In genomic region chr13:108269601-108270328, GRCh38 we compare ENCODE assay signal across 8 cellular contexts. TPM values are rescaled to one million over a fixed set of nuclear protein-coding genes. Genes with fewer than 3 reads are reported as not detected.
DNase-seq lines count a peak whose midpoint lies in the region; ATAC-seq and TF ChIP-seq lines count a peak whose summit lies in the region.

TNFSF13B (plus strand) TSS chr13:108269718; CDS start chr13:108269896, 178 bp downstream.

- no peaks in the 10 kb centered on the region for H3K36me3 Mint-ChIP-seq in activated naive CD8-positive, alpha-beta T cell treated with anti-CD3 and anti-CD28 coated beads, Interleukin-2, amount 50 U/mL, for 24 hours (ENCODE audit: low read depth)

- no peaks in the 10 kb centered on the region for H3K9me3 Mint-ChIP-seq in activated naive CD8-positive, alpha-beta T cell treated with anti-CD3 and anti-CD28 coated beads, Interleukin-2, amount 50 U/mL, for 24 hours

- no peaks in the 10 kb centered on the region for H3K27me3 Mint-ChIP-seq in activated naive CD8-positive, alpha-beta T cell treated with anti-CD3 and anti-CD28 coated beads, Interleukin-2, amount 50 U/mL, for 24 hours

- peak; percentile 77 for ATAC-seq in HG03135 (IDR thresholded peaks at IDR 0.05; ENCODE audit: unreplicated experiment)
- ATAC-seq in activated naive CD8-positive, alpha-beta T cell treated with anti-CD3 and anti-CD28 coated beads, Interleukin-2, amount 50 U/mL, for 24 hours: peak; percentile 81

- H3K4me1 ChIP-seq in skeletal muscle tissue (ENCODE audit: control insufficient read depth in 3 of 3, insufficient read depth in 3 of 3, low read length in 3 of 3): peaks cover 0 to 16% (median 14%) of the 10 kb centered on the region in 3 donors

- in situ Hi-C loops in GM18951 (cut with MboI; ENCODE audit: low sequenced_read_pairs, unreplicated experiment): no loop called here

- H3K9ac ChIP-seq in SK-N-MC (ENCODE audit: insufficient read length) (peak within 1 kb of the TSS; percentile 56), skeletal muscle tissue (ENCODE audit: low read depth in 1 of 3, low read length in 3 of 3) (peak within 1 kb of the TSS; percentile 58 to 70 (median 66))

- peak within 1 kb of the TSS; percentile 78 for H3K4me3 Mint-ChIP-seq in activated naive CD8-positive, alpha-beta T cell treated with anti-CD3 and anti-CD28 coated beads, Interleukin-2, amount 50 U/mL, for 24 hours

- H3K9me3 ChIP-seq in SK-N-MC (ENCODE audit: low read depth, low read length) (no peaks in the 10 kb centered on the region), skeletal muscle tissue (ENCODE audit: control insufficient read depth in 3 of 3, low read length in 3 of 3) (no peaks in the 10 kb centered on the region)

- peak within 1 kb of the TSS; percentile 39 for H3K4me3 ChIP-seq in AG09309 (ENCODE audit: control insufficient read depth, low read depth, low read length)
- H3K4me3 ChIP-seq in SK-N-MC: peak within 1 kb of the TSS; percentile 58
- H3K4me3 ChIP-seq in skeletal muscle tissue (ENCODE audit: low read length in 3 of 3): peak within 1 kb of the TSS; percentile 54 to 72 (median 67)

- H3K27me3 ChIP-seq in skeletal muscle tissue (ENCODE audit: control insufficient read depth in 3 of 3, insufficient read depth in 3 of 3, low read length in 3 of 3): no peaks in the 10 kb centered on the region

- TF ChIP-seq POLR2A in GM18951 (IDR thresholded peaks at IDR 0.05; ENCODE audit: extremely low read depth, insufficient read depth, insufficient read length): peak; percentile 63

- DNase-seq in AG09309 (ENCODE audit: low read depth) (no peak), SK-N-MC (ENCODE audit: low read depth, low spot score) (no peak), hepatic stellate cell (ENCODE audit: low spot score) (peak; percentile 16), DMS153 treated with DMSO at 0.1 percent for 48 hours (lab: John Stamatoyannopoulos, UW; ENCODE audit: unreplicated experiment) (no peak)
- DNase-seq in activated naive CD8-positive, alpha-beta T cell treated with anti-CD3 and anti-CD28 coated beads, Interleukin-2, amount 50 U/mL, for 24 hours: peak; percentile 56

- peaks cover 41% of the 10 kb centered on the region for H3K4me1 Mint-ChIP-seq in activated naive CD8-positive, alpha-beta T cell treated with anti-CD3 and anti-CD28 coated beads, Interleukin-2, amount 50 U/mL, for 24 hours

- H3K27ac ChIP-seq in SK-N-MC (peak within 1 kb of the TSS; percentile 83), skeletal muscle tissue (ENCODE audit: low read depth, low read length) (peak within 1 kb of the TSS; percentile 62)

- no peak for TF ChIP-seq CTCF in AG09309 (IDR thresholded peaks at IDR 0.05; ENCODE audit: control insufficient read depth, insufficient read depth, low read depth, low read length, missing control alignments)

- H3K36me3 ChIP-seq in SK-N-MC (ENCODE audit: insufficient read depth, low read length): no peaks in the 10 kb centered on the region
- no peaks in the 10 kb centered on the region for H3K36me3 ChIP-seq in skeletal muscle tissue (ENCODE audit: control insufficient read depth in 3 of 3, insufficient read depth in 3 of 3, low read length in 3 of 3)

- H3K27ac Mint-ChIP-seq in activated naive CD8-positive, alpha-beta T cell treated with anti-CD3 and anti-CD28 coated beads, Interleukin-2, amount 50 U/mL, for 24 hours: peak within 1 kb of the TSS; percentile 93

RNA-seq across cellular contexts. Expression of gene TNFSF13B, which starts in this region (rescaled TPM):
- total RNA-seq in skeletal muscle tissue: 1.6 TPM

Comparison
In these comparisons a context has a peak if more than half of its experiments do, and no peak if none do; other contexts are left out.
1. DNase-seq: peak in activated naive CD8-positive, alpha-beta T cell treated with anti-CD3 and anti-CD28 coated beads, Interleukin-2, amount 50 U/mL, for 24 hours (single experiment) and hepatic stellate cell (single experiment); none in AG09309 (single experiment), SK-N-MC (single experiment) and DMS153 treated with DMSO at 0.1 percent for 48 hours (single experiment).
2. Peak in every context shown above with its lines, with median percentiles within 50 percentile points of each other: H3K4me3 ChIP-seq.